ENCODE assay signal across 8 cellular contexts in genomic region chr1:1540015-1540816, GRCh38. TPM values are rescaled to one million over a fixed set of nuclear protein-coding genes. Genes with fewer than 3 reads are reported as not detected.
DNase-seq lines count a peak whose midpoint lies in the region; FAIRE-seq and TF ChIP-seq lines count a peak whose summit lies in the region.

TSS of gene TMEM240 (minus strand) at chr1:1540624. CDS start at chr1:1540346, 278 bp downstream.

- peaks cover 0 to 8% of the 10 kb centered on the region in 2 donors for H3K4me1 ChIP-seq in kidney (ENCODE audit: control insufficient read depth in 1 of 2, insufficient read depth in 1 of 2, low read depth in 1 of 2, low read length in 2 of 2)

- no peak within 1 kb of the TSS for H3K27ac ChIP-seq in kidney (ENCODE audit: low read depth in 2 of 2, low read length in 2 of 2)

- intact Hi-C loops in kidney (cut with DNase I): no loop called here

- peaks cover 0 to 3% of the 10 kb centered on the region in 2 donors for H3K36me3 ChIP-seq in kidney (ENCODE audit: control insufficient read depth in 1 of 2, insufficient read depth in 2 of 2, low read length in 2 of 2)

- H3K9me3 ChIP-seq in kidney (ENCODE audit: control insufficient read depth in 1 of 2, low read length in 2 of 2): no peaks in the 10 kb centered on the region

- no peak for FAIRE-seq in kidney (lab: Jason Lieb, UNC)

- H3K4me3 ChIP-seq in GM12865 (ENCODE audit: low read depth, low read length) (no peak within 1 kb of the TSS), choroid plexus epithelial cell (ENCODE audit: low read depth, low read length) (peak within 1 kb of the TSS; percentile 64), kidney (ENCODE audit: low read length in 2 of 2) (peak within 1 kb of the TSS; percentile 31 to 34)

- peak within 1 kb of the TSS in 1 of 2 donors; percentile 34 for H3K9ac ChIP-seq in kidney (ENCODE audit: low read length in 2 of 2)

- TF ChIP-seq CTCF in GM12865 (IDR thresholded peaks at IDR 0.05; ENCODE audit: insufficient read depth, low read depth, low read length, missing control alignments): no peak
- TF ChIP-seq CTCF in choroid plexus epithelial cell (conservative IDR thresholded peaks at IDR 0.05; ENCODE audit: low read depth, low read length): no peak
- TF ChIP-seq CTCF in kidney (IDR thresholded peaks at IDR 0.05; ENCODE audit: borderline replicate concordance, extremely low read depth, insufficient read depth): no peak

- DNase-seq in GM12865 (ENCODE audit: low read depth) (peak; percentile 26), choroid plexus epithelial cell (ENCODE audit: low read depth) (peak; percentile 84), kidney (peak; percentile 93), COLO829 (ENCODE audit: low spot score) (no peak), Kasumi-1 (lab: John Stamatoyannopoulos, UW) (no peak), KG1 (lab: John Stamatoyannopoulos, UW) (no peak)
- peak; percentile 41 to 45 for DNase-seq in activated CD4-positive, alpha-beta T cell treated with anti-CD3 and anti-CD28 coated beads for 24 hours (ENCODE audit: low read depth in 2 of 2)
- DNase-seq in stimulated activated CD4-positive, alpha-beta T cell treated with anti-CD3 and anti-CD28 coated beads, Interleukin-15, amount 100 ng/mL, for 48 hours (ENCODE audit: low read depth in 2 of 2): peak; percentile 40 to 50

RNA-seq across cellular contexts. Expression of gene TMEM240, which starts in this region (rescaled TPM):
- 1.9 TPM for total RNA-seq in kidney
- polyA plus RNA-seq in kidney (ENCODE audit: insufficient read depth, low read depth, low replicate concordance): 1.7 TPM

Comparison
In these comparisons a context has a peak if more than half of its experiments do, and no peak if none do; other contexts are left out.
1. DNase-seq: peak in GM12865 (single experiment), activated CD4-positive, alpha-beta T cell treated with anti-CD3 and anti-CD28 coated beads for 24 hours (2 of 2), choroid plexus epithelial cell (single experiment), kidney (single experiment) and stimulated activated CD4-positive, alpha-beta T cell treated with anti-CD3 and anti-CD28 coated beads, Interleukin-15, amount 100 ng/mL, for 48 hours (2 of 2); none in COLO829 (single experiment), Kasumi-1 (0 of 2) and KG1 (single experiment).